In genomic region chr22:35913925-35914324, GRCh38 we compare ENCODE assay signal across 10 cellular contexts.
A peak's percentile ranks its signal among the peaks of the same experiment; 100 is the strongest.
DNase-seq lines count a peak whose midpoint lies in the region; ATAC-seq and TF ChIP-seq lines count a peak whose summit lies in the region.
"Had no signal": no experiment of that assay in that cellular context is flagged by ENCODE, and none has a peak within 500 bp of the region (broad histone marks: within the 10 kb centered on the region; RNA-seq: fewer than 3 reads in every experiment).

No MANE protein-coding gene starts in this region.

- H3K4me1 ChIP-seq in BLaER1 treated with 17β-estradiol and CSF1 and Interleukin-3, amounts not matched to agents 10 nM and 100 nM = peaks cover 22 to 37% (median 32%) of the 10 kb centered on the region in 10 experiments
- peaks cover 54% of the 10 kb centered on the region for H3K4me1 ChIP-seq in adipocyte (ENCODE audit: control insufficient read depth, insufficient read depth, low read length)
- peaks cover 97% of the 10 kb centered on the region for H3K4me1 ChIP-seq in left ventricle myocardium inferior
- peaks cover 72% of the 10 kb centered on the region for H3K4me1 ChIP-seq in psoas muscle

- no peaks in the 10 kb centered on the region for H3K36me3 ChIP-seq in BLaER1 treated with 17β-estradiol and CSF1 and Interleukin-3, amounts not matched to agents 10 nM and 100 nM
- H3K36me3 ChIP-seq in adipocyte (ENCODE audit: control insufficient read depth, insufficient read depth, low read length, severe bottlenecking) (no peaks in the 10 kb centered on the region), left ventricle myocardium inferior (no peaks in the 10 kb centered on the region), psoas muscle (ENCODE audit: insufficient read depth in 1 of 2, low read depth in 1 of 2) (no peaks in the 10 kb centered on the region)

- H3K4me2 ChIP-seq in BLaER1 treated with 17β-estradiol and CSF1 and Interleukin-3, amounts not matched to agents 10 nM and 100 nM = peak overlapping the region; percentile 77 to 96 (median 84)

- no peak for DNase-seq in adipocyte (ENCODE audit: low read depth)
- DNase-seq in left ventricle myocardium inferior = no peak
- DNase-seq in psoas muscle = no peak
- DNase-seq in superior temporal gyrus (ENCODE audit: extremely low spot score) = no peak
- DNase-seq in NCI-H345 treated with DMSO at 0.1 percent for 48 hours (lab: John Stamatoyannopoulos, UW; ENCODE audit: unreplicated experiment) = no peak
- DNase-seq: cortex of kidney; stimulated activated CD4-positive, alpha-beta T cell treated with anti-CD3 and anti-CD28 coated beads, Interleukin-1b, Interleukin-23, amount 100 ng/mL, for 48 hours had no signal

- intact Hi-C loops in left ventricle myocardium inferior (cut with micrococcal nuclease) (no loop called here), psoas muscle (cut with DNase I) (loop anchor here (5.0 to 10.0 kb wide), 2 partner anchors 72 to 229 kb away; no protein-coding TSS in a partner anchor)

- no peak overlapping the region for H3K9ac ChIP-seq in BLaER1 treated with 17β-estradiol and CSF1 and Interleukin-3, amounts not matched to agents 10 nM and 100 nM
- H3K9ac ChIP-seq in adipocyte (ENCODE audit: low read length) = peak overlapping the region; percentile 89

- WGBS in psoas muscle, 3 donors = 30 to 35% (median 33%) methylated on average over 1 of the region's 1 CpG

- no peaks in the 10 kb centered on the region for H4K20me1 ChIP-seq in BLaER1 treated with 17β-estradiol and CSF1 and Interleukin-3, amounts not matched to agents 10 nM and 100 nM

- no peaks in the 10 kb centered on the region for H3K9me3 ChIP-seq in BLaER1 treated with 17β-estradiol and CSF1 and Interleukin-3, amounts not matched to agents 10 nM and 100 nM (replicated peaks in 1 of 11)
- H3K9me3 ChIP-seq in adipocyte (ENCODE audit: control insufficient read depth, low read length) = no peaks in the 10 kb centered on the region
- no peaks in the 10 kb centered on the region for H3K9me3 ChIP-seq in left ventricle myocardium inferior (replicated peaks)
- no peaks in the 10 kb centered on the region for H3K9me3 ChIP-seq in psoas muscle

- TF ChIP-seq CTCF in left ventricle myocardium inferior (IDR thresholded peaks at IDR 0.05; ENCODE audit: borderline replicate concordance) (no peak), psoas muscle (IDR thresholded peaks at IDR 0.05) (no peak)

- H3K4me3 ChIP-seq in BLaER1 treated with 17β-estradiol and CSF1 and Interleukin-3, amounts not matched to agents 10 nM and 100 nM = peak overlapping the region in 2 of 10 experiments; percentile 48 to 49; a peak in 1 of 20 replicates
- H3K4me3 ChIP-seq in adipocyte (ENCODE audit: low read length) (peak overlapping the region; percentile 82), left ventricle myocardium inferior (peak overlapping the region; percentile 66), psoas muscle (peak overlapping the region; percentile 68)

- peak in 3 of 4 donors; percentile 30 to 32 (median 30) for ATAC-seq in psoas muscle
- ATAC-seq in GM19035 (IDR thresholded peaks at IDR 0.05; ENCODE audit: unreplicated experiment) = no peak
- ATAC-seq in esophagus mucosa = no peak

- no peaks in the 10 kb centered on the region for H3K27me3 ChIP-seq in BLaER1 treated with 17β-estradiol and CSF1 and Interleukin-3, amounts not matched to agents 10 nM and 100 nM
- no peaks in the 10 kb centered on the region for H3K27me3 ChIP-seq in adipocyte (replicated peaks; ENCODE audit: control insufficient read depth, insufficient read depth, low read length)
- H3K27me3 ChIP-seq in left ventricle myocardium inferior (ENCODE audit: low read depth) = no peaks in the 10 kb centered on the region
- H3K27me3 ChIP-seq in psoas muscle (ENCODE audit: insufficient read depth in 3 of 3, low read length in 2 of 3) = no peaks in the 10 kb centered on the region

- peak overlapping the region in 1 of 11 experiments; percentile 62; a peak in 1 of 22 replicates for H3K27ac ChIP-seq in BLaER1 treated with 17β-estradiol and CSF1 and Interleukin-3, amounts not matched to agents 10 nM and 100 nM
- peak overlapping the region; percentile 87 for H3K27ac ChIP-seq in left ventricle myocardium inferior (replicated peaks)
- peak overlapping the region; percentile 90 for H3K27ac ChIP-seq in psoas muscle

Comparison
In these comparisons a context has a peak if more than half of its experiments do, and no peak if none do; other contexts are left out.
1. ATAC-seq: peak in psoas muscle (3 of 4); none in GM19035 (single experiment) and esophagus mucosa (single experiment).